8 cellular contexts compared by ENCODE assay signal in the genomic region with DNA sequence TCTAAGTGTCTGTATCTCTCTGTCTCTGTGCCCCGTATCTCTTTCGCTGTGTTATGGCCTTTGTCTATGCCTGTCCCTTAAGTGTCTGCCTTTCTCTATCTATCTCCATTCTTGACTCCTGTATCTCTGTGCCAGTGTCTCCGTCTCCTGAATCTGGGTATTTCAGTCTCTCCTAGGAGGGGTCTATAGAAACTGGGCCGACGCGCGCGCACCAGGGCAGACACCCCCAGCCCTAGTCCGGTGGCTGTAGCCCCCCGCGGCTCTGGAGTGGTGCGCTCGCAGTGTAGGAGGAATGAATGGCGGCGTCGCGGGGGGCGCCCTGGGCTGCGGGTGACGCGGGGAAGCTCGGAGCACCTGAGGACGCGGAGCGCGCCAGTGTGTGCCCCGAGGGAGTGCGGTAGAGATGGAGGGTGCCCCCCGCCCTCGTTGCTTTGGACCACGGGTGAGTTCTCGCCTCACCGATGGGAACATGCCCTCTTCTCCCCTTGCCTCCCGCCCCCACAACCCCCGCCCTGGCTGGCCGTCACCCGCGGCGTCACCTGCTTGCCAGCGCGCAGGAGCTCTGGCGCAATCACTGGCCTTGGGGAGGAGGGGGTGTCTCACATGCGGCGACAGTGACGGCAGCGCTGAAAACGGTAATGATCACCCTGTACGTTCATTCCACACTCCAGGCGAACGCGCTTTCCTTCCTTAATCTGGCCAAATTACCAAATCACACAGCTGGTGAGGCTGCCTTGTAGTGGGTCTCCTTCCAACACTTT. TPM values are rescaled to one million over a fixed set of nuclear protein-coding genes. Genes with fewer than 3 reads are reported as not detected.
DNase-seq lines count a peak whose midpoint lies in the region; ATAC-seq, FAIRE-seq and TF ChIP-seq lines count a peak whose summit lies in the region.

No MANE protein-coding gene starts in this region.

- TF ChIP-seq EP300 in esophagus muscularis mucosa (IDR thresholded peaks at IDR 0.05) (no peak), gastroesophageal sphincter (IDR thresholded peaks at IDR 0.05) (no peak)

- peaks cover 0 to 7% (median 1%) of the 10 kb centered on the region in 7 donors for H3K9me3 Mint-ChIP-seq in CD4-positive, CD25-positive, alpha-beta regulatory T cell

- no peaks in the 10 kb centered on the region for H3K36me3 ChIP-seq in CD4-positive, CD25-positive, alpha-beta regulatory T cell (ENCODE audit: control insufficient read depth, insufficient read depth, low read length)
- H3K36me3 ChIP-seq in KMS-11 (ENCODE audit: insufficient read depth) (no peaks in the 10 kb centered on the region), esophagus muscularis mucosa (peaks cover 0 to 8% (median 0%) of the 10 kb centered on the region in 4 donors), skeletal muscle tissue (ENCODE audit: control insufficient read depth in 3 of 3, insufficient read depth in 3 of 3, low read length in 3 of 3) (peaks cover 0 to 5% (median 0%) of the 10 kb centered on the region in 3 donors), gastroesophageal sphincter (peaks cover 0 to 10% of the 10 kb centered on the region in 2 donors)

- H3K4me2 ChIP-seq in KMS-11, result peak overlapping the region; percentile 67

- H3K4me3 Mint-ChIP-seq in CD4-positive, CD25-positive, alpha-beta regulatory T cell, result peak overlapping the region; percentile 82 to 88 (median 86)

- H3K4me3 ChIP-seq in CD4-positive, CD25-positive, alpha-beta regulatory T cell (ENCODE audit: low read depth, low read length), result peak overlapping the region; percentile 69
- H3K4me3 ChIP-seq in KMS-11 (IDR thresholded peaks at IDR 0.05; ENCODE audit: insufficient read depth, low read depth, low read length), result no peak overlapping the region
- peak overlapping the region; percentile 49 to 63 (median 50) for H3K4me3 ChIP-seq in esophagus muscularis mucosa
- H3K4me3 ChIP-seq in skeletal muscle tissue (ENCODE audit: low read length in 3 of 3), result peak overlapping the region in 2 of 3 donors; percentile 9 to 49
- H3K4me3 ChIP-seq in gastroesophageal sphincter, result no peak overlapping the region

- H3K79me2 ChIP-seq in KMS-11 (ENCODE audit: insufficient read depth, low read depth), result no peaks in the 10 kb centered on the region

- H3K9me3 ChIP-seq in CD4-positive, CD25-positive, alpha-beta regulatory T cell (ENCODE audit: control insufficient read depth in 2 of 2, low read length in 2 of 2), result no peaks in the 10 kb centered on the region
- no peaks in the 10 kb centered on the region for H3K9me3 ChIP-seq in esophagus muscularis mucosa
- H3K9me3 ChIP-seq in skeletal muscle tissue (ENCODE audit: control insufficient read depth in 3 of 3, low read length in 3 of 3), result no peaks in the 10 kb centered on the region
- no peaks in the 10 kb centered on the region for H3K9me3 ChIP-seq in gastroesophageal sphincter

- H3K36me3 Mint-ChIP-seq in CD4-positive, CD25-positive, alpha-beta regulatory T cell, result peaks cover 5% of the 10 kb centered on the region

- H3K27me3 ChIP-seq in CD4-positive, CD25-positive, alpha-beta regulatory T cell (ENCODE audit: control insufficient read depth, insufficient read depth, low read length), result peaks cover 11% of the 10 kb centered on the region
- peaks cover 6% of the 10 kb centered on the region for H3K27me3 ChIP-seq in KMS-11 (ENCODE audit: insufficient read depth, low read depth)
- peaks cover 11 to 94% (median 48%) of the 10 kb centered on the region in 4 donors for H3K27me3 ChIP-seq in esophagus muscularis mucosa
- H3K27me3 ChIP-seq in skeletal muscle tissue (ENCODE audit: control insufficient read depth in 3 of 3, insufficient read depth in 3 of 3, low read length in 3 of 3), result peaks cover 40 to 58% (median 44%) of the 10 kb centered on the region in 3 donors
- H3K27me3 ChIP-seq in gastroesophageal sphincter, result peaks cover 96% of the 10 kb centered on the region

- H3K27me3 Mint-ChIP-seq in CD4-positive, CD25-positive, alpha-beta regulatory T cell, result peaks cover 54% of the 10 kb centered on the region

- 5% methylated on average over 17 of the region's 51 CpGs for WGBS in esophagus muscularis mucosa
- WGBS in gastroesophageal sphincter (ENCODE audit: low coverage in 1 of 2), 2 donors, result 0% methylated on average over 2 of the region's 51 CpGs; no CpG with 5 or more reads in 1 of the 2 donors

- H3K4me1 ChIP-seq in CD4-positive, CD25-positive, alpha-beta regulatory T cell (ENCODE audit: control insufficient read depth, insufficient read depth, low read length, poor library complexity, severe bottlenecking), result peaks cover 28% of the 10 kb centered on the region
- H3K4me1 ChIP-seq in KMS-11 (ENCODE audit: low read depth, poor library complexity, severe bottlenecking) (peaks cover 8% of the 10 kb centered on the region), esophagus muscularis mucosa (peaks cover 27 to 38% (median 35%) of the 10 kb centered on the region in 4 donors), skeletal muscle tissue (ENCODE audit: control insufficient read depth in 3 of 3, insufficient read depth in 3 of 3, low read length in 3 of 3) (peaks cover 13 to 24% (median 19%) of the 10 kb centered on the region in 3 donors), gastroesophageal sphincter (peaks cover 0 to 36% (median 21%) of the 10 kb centered on the region in 3 donors)

- no peak for DNase-seq in CD4-positive, CD25-positive, alpha-beta regulatory T cell
- DNase-seq in T-helper 9 cell (peak; percentile 14), esophagus muscularis mucosa (ENCODE audit: extremely low spot score) (no peak), GM12892 (ENCODE audit: insufficient read length) (no peak)

- peaks cover 0 to 28% (median 18%) of the 10 kb centered on the region in 4 donors for H3K4me1 Mint-ChIP-seq in CD4-positive, CD25-positive, alpha-beta regulatory T cell

- peak overlapping the region; percentile 88 for H2AFZ ChIP-seq in KMS-11 (ENCODE audit: low read depth)

- TF ChIP-seq POLR2A in esophagus muscularis mucosa (IDR thresholded peaks at IDR 0.05; ENCODE audit: low read depth) (no peak), gastroesophageal sphincter (IDR thresholded peaks at IDR 0.05) (no peak), GM12892 (IDR thresholded peaks at IDR 0.05; ENCODE audit: low read depth, low read length) (no peak)

- no peaks in the 10 kb centered on the region for H4K20me1 ChIP-seq in KMS-11 (ENCODE audit: insufficient read depth)

- H3K27ac Mint-ChIP-seq in CD4-positive, CD25-positive, alpha-beta regulatory T cell, result peak overlapping the region in 2 of 3 donors; percentile 42 to 57

- peak overlapping the region; percentile 30; the same call in 1 of the 2 replicates for H3K9ac ChIP-seq in KMS-11
- no peak overlapping the region for H3K9ac ChIP-seq in skeletal muscle tissue (ENCODE audit: low read depth in 1 of 3, low read length in 3 of 3)

- TF ChIP-seq CTCF in KMS-11 (conservative IDR thresholded peaks at IDR 0.05; ENCODE audit: low read depth, low read length) (no peak), esophagus muscularis mucosa (IDR thresholded peaks at IDR 0.05) (no peak), gastroesophageal sphincter (IDR thresholded peaks at IDR 0.05) (no peak)

- FAIRE-seq in GM12892 (lab: Jason Lieb, UNC), result no peak

- H3K27ac ChIP-seq in CD4-positive, CD25-positive, alpha-beta regulatory T cell (ENCODE audit: insufficient read depth, low read length, poor library complexity, severe bottlenecking), result no peak overlapping the region
- H3K27ac ChIP-seq in KMS-11 (no peak overlapping the region), esophagus muscularis mucosa (replicated peaks in 1 of 4) (no peak overlapping the region), skeletal muscle tissue (ENCODE audit: low read depth, low read length) (no peak overlapping the region), gastroesophageal sphincter (no peak overlapping the region)

- intact Hi-C loops in esophagus muscularis mucosa (cut with DNase I), result no loop called here

- no peak for ATAC-seq in CD4-positive, CD25-positive, alpha-beta regulatory T cell (ENCODE audit: low read depth in 2 of 2)
- ATAC-seq in gastroesophageal sphincter, result no peak
- no peak for ATAC-seq in HG03442 (IDR thresholded peaks at IDR 0.05; ENCODE audit: unreplicated experiment)

RNA-seq across cellular contexts. Expression of a gene that starts 1.0 kb away (rescaled TPM):
- total RNA-seq in CD4-positive, CD25-positive, alpha-beta regulatory T cell, result 0.37 TPM
- not detected for polyA plus RNA-seq in CD4-positive, CD25-positive, alpha-beta regulatory T cell
- total RNA-seq in esophagus muscularis mucosa, result not detected
- not detected for total RNA-seq in skeletal muscle tissue
- not detected for total RNA-seq in gastroesophageal sphincter
- not detected for polyA plus RNA-seq in GM12892 (2012; ENCODE audit: missing spikeins)

RNA-seq across cellular contexts. Expression of a gene that starts 12.9 kb away (rescaled TPM):
- total RNA-seq in CD4-positive, CD25-positive, alpha-beta regulatory T cell, result 0.84 TPM
- 1 to 10 TPM; 5.1 to 7.5 (median 5.7) TPM for polyA plus RNA-seq in CD4-positive, CD25-positive, alpha-beta regulatory T cell
- 1 to 10 TPM; 3.3 to 4.9 (median 3.7) TPM for total RNA-seq in esophagus muscularis mucosa
- total RNA-seq in skeletal muscle tissue, result 2.1 TPM
- 1 to 10 TPM; 1.4 to 3.8 (median 2.2) TPM for total RNA-seq in gastroesophageal sphincter
- 5.6 TPM for polyA plus RNA-seq in GM12892 (2012; ENCODE audit: missing spikeins)

RNA-seq across cellular contexts. Expression of a gene that starts 13.5 kb away (rescaled TPM):
- not detected for total RNA-seq in CD4-positive, CD25-positive, alpha-beta regulatory T cell
- polyA plus RNA-seq in CD4-positive, CD25-positive, alpha-beta regulatory T cell, result not detected
- total RNA-seq in esophagus muscularis mucosa (under 1 TPM; 0.42 to 0.69 (median 0.56) TPM), skeletal muscle tissue (not detected), gastroesophageal sphincter (under 1 TPM; 0.12 to 0.67 (median 0.52) TPM)
- polyA plus RNA-seq in GM12892 (2012; ENCODE audit: missing spikeins), result not detected

RNA-seq across cellular contexts. Expression of a gene that starts 13.6 kb away (rescaled TPM):
- total RNA-seq in CD4-positive, CD25-positive, alpha-beta regulatory T cell, result 22.6 TPM
- polyA plus RNA-seq in CD4-positive, CD25-positive, alpha-beta regulatory T cell, result 10 to 100 TPM; 49.6 to 64.0 (median 56.8) TPM
- total RNA-seq in esophagus muscularis mucosa (10 to 100 TPM; 35.6 to 48.5 (median 39.8) TPM), skeletal muscle tissue (17.2 TPM), gastroesophageal sphincter (10 to 100 TPM; 30.0 to 62.6 (median 38.6) TPM)
- polyA plus RNA-seq in GM12892 (2012; ENCODE audit: missing spikeins), result 16.7 TPM

RNA-seq across cellular contexts. Expression of a gene that starts 33.0 kb away (rescaled TPM):
- not detected for total RNA-seq in CD4-positive, CD25-positive, alpha-beta regulatory T cell
- under 1 TPM in 1 of 4 donors, not detected in 3; 0.74 TPM for polyA plus RNA-seq in CD4-positive, CD25-positive, alpha-beta regulatory T cell
- under 1 TPM in 3 of 4 donors, not detected in 1; 0.17 to 0.33 (median 0.32) TPM for total RNA-seq in esophagus muscularis mucosa
- not detected for total RNA-seq in skeletal muscle tissue
- total RNA-seq in gastroesophageal sphincter, result under 1 TPM in 2 of 4 donors, not detected in 2; 0.10 to 0.54 TPM
- not detected for polyA plus RNA-seq in GM12892 (2012; ENCODE audit: missing spikeins)

Comparison
In these comparisons a context has a peak if more than half of its experiments do, and no peak if none do; other contexts are left out.
1. H3K4me3 ChIP-seq: peak in CD4-positive, CD25-positive, alpha-beta regulatory T cell (single experiment), esophagus muscularis mucosa (4 of 4) and skeletal muscle tissue (2 of 3); none in KMS-11 (single experiment) and gastroesophageal sphincter (0 of 2).